ENCODE assay signal across 6 cellular contexts in genomic region chr1:1318131-1318652, GRCh38. TPM values are rescaled to one million over a fixed set of nuclear protein-coding genes. Genes with fewer than 3 reads are reported as not detected.
A peak's percentile ranks its signal among the peaks of the same experiment; 100 is the strongest.
DNase-seq lines count a peak whose midpoint lies in the region; ATAC-seq lines count a peak whose summit lies in the region.

No MANE protein-coding gene starts in this region.

- WGBS in aorta, 2 donors = 45 to 48% methylated on average over 9 of the region's 9 CpGs

- no peaks in the 10 kb centered on the region for H3K4me1 ChIP-seq in aorta (ENCODE audit: control insufficient read depth in 1 of 2, insufficient read depth in 2 of 2, low read length in 2 of 2)

- DNase-seq in ACHN (peak; percentile 83), NCI-H446 (lab: John Stamatoyannopoulos, UW) (peak; percentile 87), head of caudate nucleus (peak in 35 of 42 donors; percentile 23 to 91 (median 66)), aorta (peak; percentile 92 to 93), NCI-H82 treated with DMSO at 0.1 percent for 48 hours (lab: John Stamatoyannopoulos, UW; ENCODE audit: unreplicated experiment) (no peak)

- no peak overlapping the region for H3K27ac ChIP-seq in aorta (ENCODE audit: low read depth in 1 of 2, low read length in 2 of 2)

- ATAC-seq in aorta (ENCODE audit: low FRiP score) (peak; percentile 78), HG03159 (IDR thresholded peaks at IDR 0.05; ENCODE audit: unreplicated experiment) (no peak)

- H3K27me3 ChIP-seq in aorta (ENCODE audit: control insufficient read depth in 1 of 2, insufficient read depth in 2 of 2, low read length in 1 of 2) = no peaks in the 10 kb centered on the region

- H3K9me3 ChIP-seq in aorta (ENCODE audit: control insufficient read depth, low read length) = no peaks in the 10 kb centered on the region

- no peaks in the 10 kb centered on the region for H3K36me3 ChIP-seq in aorta (ENCODE audit: control insufficient read depth in 1 of 2, insufficient read depth in 2 of 2, low read length in 1 of 2)

- H3K4me3 ChIP-seq in aorta (ENCODE audit: low read length in 2 of 2) = no peak overlapping the region

- intact Hi-C loops in head of caudate nucleus (cut with DNase I) = no loop called here
- intact Hi-C loops in aorta (cut with DNase I) = no loop called here

- in situ Hi-C loops in ACHN (cut with HindIII; ENCODE audit: low pct_ligation_motif_present, low pct_unique_long_range_greater_than_20kb, low sequenced_read_pairs) = no loop called here

RNA-seq across cellular contexts. Expression of gene INTS11, which starts 6.3 kb away (rescaled TPM):
- 100 to 1,000 TPM; 114 to 121 TPM for total RNA-seq in aorta
- 100 to 1,000 TPM in 1 of 2 donors, 10 to 100 TPM in 1; 48.0 to 995 TPM for polyA plus RNA-seq in aorta

RNA-seq across cellular contexts. Expression of gene CPTP, which starts 6.4 kb away (rescaled TPM):
- 10 to 100 TPM; 13.9 to 16.4 TPM for total RNA-seq in aorta
- polyA plus RNA-seq in aorta = 10 to 100 TPM; 12.9 to 14.9 TPM

RNA-seq across cellular contexts. Expression of gene PUSL1, which starts 9.8 kb away (rescaled TPM):
- total RNA-seq in aorta = 10 to 100 TPM in 1 of 2 donors, 1 to 10 TPM in 1; 7.4 to 12.6 TPM
- 10 to 100 TPM in 1 of 2 donors, 1 to 10 TPM in 1; 5.8 to 13.7 TPM for polyA plus RNA-seq in aorta

RNA-seq across cellular contexts. Expression of gene ACAP3, which starts 10.5 kb away (rescaled TPM):
- 10 to 100 TPM; 25.0 to 69.2 TPM for total RNA-seq in aorta
- polyA plus RNA-seq in aorta = 10 to 100 TPM; 10.6 to 63.9 TPM

RNA-seq across cellular contexts. Expression of gene TAS1R3, which starts 12.9 kb away (rescaled TPM):
- total RNA-seq in aorta = under 1 TPM; 0.24 to 0.36 TPM
- under 1 TPM; 0.25 to 0.31 TPM for polyA plus RNA-seq in aorta
